17 cellular contexts compared by ENCODE assay signal in the genomic region with DNA sequence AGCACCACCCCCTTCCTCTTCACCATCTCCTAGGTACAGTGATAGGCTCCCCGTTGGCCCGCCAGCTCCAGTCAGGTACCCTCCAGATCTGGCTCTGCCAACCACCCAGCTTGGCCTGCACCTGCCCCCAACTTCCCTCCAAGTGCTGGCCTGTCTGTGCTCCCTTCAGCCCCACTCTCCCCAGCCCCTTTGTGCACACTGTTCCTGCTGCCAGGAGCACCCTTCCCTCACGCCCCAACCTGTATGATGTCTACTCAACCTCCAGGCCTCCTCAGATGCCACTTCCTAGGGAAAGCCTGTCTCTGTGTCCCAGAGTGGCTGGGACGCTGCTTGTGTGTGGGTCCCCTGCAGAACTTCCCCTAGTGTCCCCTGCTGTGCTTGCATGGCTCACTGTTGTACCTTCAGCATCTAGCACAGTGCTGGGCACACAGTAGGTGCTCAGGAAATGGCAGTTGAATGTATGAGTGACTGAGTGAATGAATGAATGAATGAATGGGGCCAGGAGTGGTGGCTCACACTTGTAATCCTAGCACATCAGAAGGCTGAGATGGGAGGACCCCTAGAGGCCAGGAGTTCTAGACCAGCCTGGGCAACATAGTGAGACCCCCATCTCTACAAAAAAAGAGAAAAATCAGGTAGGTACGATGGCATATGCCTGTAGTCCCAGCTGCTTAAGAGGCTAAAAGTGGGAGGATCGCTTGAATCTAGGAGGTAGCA. TPM values are rescaled to one million over a fixed set of nuclear protein-coding genes. Genes with fewer than 3 reads are reported as not detected.
DNase-seq lines count a peak whose midpoint lies in the region; ATAC-seq, FAIRE-seq and TF ChIP-seq lines count a peak whose summit lies in the region.
"Had no signal": no experiment of that assay in that cellular context is flagged by ENCODE, and none has a peak within 500 bp of the region (broad histone marks: within the 10 kb centered on the region; RNA-seq: fewer than 3 reads in every experiment).

No MANE protein-coding gene starts in this region.

- H3K9me3 ChIP-seq in RWPE2 (ENCODE audit: severe bottlenecking) (no peaks in the 10 kb centered on the region), kidney (ENCODE audit: control insufficient read depth in 1 of 2, low read length in 2 of 2) (no peaks in the 10 kb centered on the region), aorta (ENCODE audit: control insufficient read depth, low read length) (no peaks in the 10 kb centered on the region)

- H3K4me1 ChIP-seq in RWPE2 (ENCODE audit: insufficient read depth, poor library complexity, severe bottlenecking) (peaks cover 33% of the 10 kb centered on the region), kidney (ENCODE audit: control insufficient read depth in 1 of 2, insufficient read depth in 1 of 2, low read depth in 1 of 2, low read length in 2 of 2) (no peaks in the 10 kb centered on the region), aorta (ENCODE audit: control insufficient read depth in 1 of 2, insufficient read depth in 2 of 2, low read length in 2 of 2) (no peaks in the 10 kb centered on the region)

- TF ChIP-seq CTCF in RWPE2 (IDR thresholded peaks at IDR 0.05; ENCODE audit: poor library complexity, severe bottlenecking) = no peak
- TF ChIP-seq CTCF in kidney (IDR thresholded peaks at IDR 0.05; ENCODE audit: borderline replicate concordance, extremely low read depth, insufficient read depth) = no peak

- CTCF ChIA-PET in activated naive CD4-positive, alpha-beta T cell treated with anti-CD3 and anti-CD28 coated beads for 36 hours (lab: Charles Lee) = interaction anchor here (0.8 to 1.3 kb wide), 2 partner anchors 21 to 109 kb away, joined by 3 to 7 read pairs; no protein-coding TSS in a partner anchor

- H3K4me3 ChIP-seq in RWPE2 (ENCODE audit: severe bottlenecking) (no peak overlapping the region), kidney (ENCODE audit: low read length in 2 of 2) (no peak overlapping the region), aorta (ENCODE audit: low read length in 2 of 2) (no peak overlapping the region)
- H3K4me3 ChIP-seq: lung had no signal

- H3K27ac Mint-ChIP-seq in activated naive CD4-positive, alpha-beta T cell treated with anti-CD3 and anti-CD28 coated beads, Interleukin-2, amount 50 U/mL, for 72 hours = peak overlapping the region; percentile 73 to 91
- no peak overlapping the region for H3K27ac Mint-ChIP-seq in activated naive CD4-positive, alpha-beta T cell treated with anti-CD3 and anti-CD28 coated beads for 36 hours

- H3K36me3 Mint-ChIP-seq in activated naive CD4-positive, alpha-beta T cell treated with anti-CD3 and anti-CD28 coated beads, Interleukin-2, amount 50 U/mL, for 72 hours = peaks cover 0 to 5% of the 10 kb centered on the region in 2 donors
- H3K36me3 Mint-ChIP-seq in activated naive CD4-positive, alpha-beta T cell treated with anti-CD3 and anti-CD28 coated beads for 36 hours (ENCODE audit: low read depth) = peaks cover 6% of the 10 kb centered on the region

- 90 to 94% methylated on average over 6 of the region's 6 CpGs for WGBS in aorta, 2 donors

- no peak for DNase-seq in activated naive CD4-positive, alpha-beta T cell treated with anti-CD3 and anti-CD28 coated beads, Interleukin-2, amount 50 U/mL, for 72 hours (ENCODE audit: low spot score in 2 of 2)
- DNase-seq in activated naive CD4-positive, alpha-beta T cell treated with anti-CD3 and anti-CD28 coated beads for 36 hours = no peak
- DNase-seq in RWPE2 (ENCODE audit: low spot score) (peak; percentile 74), kidney (peak; percentile 57), aorta (peak; percentile 38 to 59), NCI-H1436 treated with DMSO at 0.1 percent for 48 hours (lab: John Stamatoyannopoulos, UW) (no peak), SHP77 treated with DMSO at 0.1 percent for 48 hours (lab: John Stamatoyannopoulos, UW) (no peak)
- DNase-seq: activated effector memory CD4-positive, alpha-beta T cell treated with Interleukin-2 at 50 U/mL for 16 hours; DMS53; HCEC 1CT; KBM-7; NCI-H526 treated with DMSO at 0.1 percent for 48 hours; occipital lobe had no signal

- no peaks in the 10 kb centered on the region for H3K27me3 Mint-ChIP-seq in activated naive CD4-positive, alpha-beta T cell treated with anti-CD3 and anti-CD28 coated beads for 36 hours (ENCODE audit: low read depth)

- H3K27ac ChIP-seq in RWPE2 (ENCODE audit: poor library complexity, severe bottlenecking) (no peak overlapping the region), kidney (ENCODE audit: low read depth in 2 of 2, low read length in 2 of 2) (no peak overlapping the region), aorta (ENCODE audit: low read depth in 1 of 2, low read length in 2 of 2) (no peak overlapping the region)

- intact Hi-C loops in activated naive CD4-positive, alpha-beta T cell treated with anti-CD3 and anti-CD28 coated beads for 36 hours (cut with micrococcal nuclease) = loop anchor here (5.0 to 10.0 kb wide), 2 partner anchors 1035 to 1202 kb away; a partner anchor contains a TSS
- intact Hi-C loops in kidney (cut with DNase I) = no loop called here
- intact Hi-C loops in aorta (cut with DNase I) = no loop called here

- FAIRE-seq in kidney (lab: Jason Lieb, UNC) = no peak
- FAIRE-seq: bronchial epithelial cell, endometrium had no signal

- ATAC-seq in activated naive CD4-positive, alpha-beta T cell treated with anti-CD3 and anti-CD28 coated beads, Interleukin-2, amount 50 U/mL, for 72 hours = no peak
- ATAC-seq in RWPE2 (ENCODE audit: low read depth) (no peak), aorta (ENCODE audit: low FRiP score) (no peak), GM18870 (IDR thresholded peaks at IDR 0.05; ENCODE audit: unreplicated experiment) (no peak)

- no peak overlapping the region for H3K9ac ChIP-seq in kidney (ENCODE audit: low read length in 2 of 2)

- no peaks in the 10 kb centered on the region for H3K36me3 ChIP-seq in RWPE2 (ENCODE audit: low read depth)
- H3K36me3 ChIP-seq in kidney (ENCODE audit: control insufficient read depth in 1 of 2, insufficient read depth in 2 of 2, low read length in 2 of 2) = no peaks in the 10 kb centered on the region
- H3K36me3 ChIP-seq in aorta (ENCODE audit: control insufficient read depth in 1 of 2, insufficient read depth in 2 of 2, low read length in 1 of 2) = no peaks in the 10 kb centered on the region

- H3K27me3 ChIP-seq in RWPE2 (ENCODE audit: insufficient read depth, poor library complexity, severe bottlenecking) (no peaks in the 10 kb centered on the region), aorta (ENCODE audit: control insufficient read depth in 1 of 2, insufficient read depth in 2 of 2, low read length in 1 of 2) (no peaks in the 10 kb centered on the region)

- peaks cover 55% of the 10 kb centered on the region for H3K4me1 Mint-ChIP-seq in activated naive CD4-positive, alpha-beta T cell treated with anti-CD3 and anti-CD28 coated beads for 36 hours (ENCODE audit: low read depth)

- H3K9me3 Mint-ChIP-seq in activated naive CD4-positive, alpha-beta T cell treated with anti-CD3 and anti-CD28 coated beads, Interleukin-2, amount 50 U/mL, for 72 hours = no peaks in the 10 kb centered on the region
- H3K9me3 Mint-ChIP-seq in activated naive CD4-positive, alpha-beta T cell treated with anti-CD3 and anti-CD28 coated beads for 36 hours = no peaks in the 10 kb centered on the region

- no peak overlapping the region for H3K4me3 Mint-ChIP-seq in activated naive CD4-positive, alpha-beta T cell treated with anti-CD3 and anti-CD28 coated beads for 36 hours

RNA-seq across cellular contexts. Expression of a gene that starts 3.0 kb away (rescaled TPM):
- total RNA-seq in activated naive CD4-positive, alpha-beta T cell treated with anti-CD3 and anti-CD28 coated beads, Interleukin-2, amount 50 U/mL, for 72 hours = 1 to 10 TPM in 1 of 2 donors, under 1 TPM in 1; 0.16 to 1.1 TPM
- under 1 TPM in 1 of 2 experiments, not detected in 1; 0.14 TPM for total RNA-seq in activated naive CD4-positive, alpha-beta T cell treated with anti-CD3 and anti-CD28 coated beads for 36 hours
- total RNA-seq in kidney (3.7 TPM), aorta (1 to 10 TPM in 1 of 2 donors, under 1 TPM in 1; 0.88 to 1.6 TPM)
- polyA plus RNA-seq in kidney (ENCODE audit: insufficient read depth, low read depth, low replicate concordance) (not detected), aorta (under 1 TPM; 0.20 to 0.50 TPM)
- total RNA-seq: bronchial epithelial cell, occipital lobe had no signal

RNA-seq across cellular contexts. Expression of a gene that starts 56.3 kb away (rescaled TPM):
- total RNA-seq in activated naive CD4-positive, alpha-beta T cell treated with anti-CD3 and anti-CD28 coated beads, Interleukin-2, amount 50 U/mL, for 72 hours = not detected
- total RNA-seq in activated naive CD4-positive, alpha-beta T cell treated with anti-CD3 and anti-CD28 coated beads for 36 hours = not detected
- total RNA-seq in kidney (29.7 TPM), aorta (under 1 TPM; 0.21 to 0.39 TPM)
- polyA plus RNA-seq in kidney (ENCODE audit: insufficient read depth, low read depth, low replicate concordance) (551 TPM), aorta (10 to 100 TPM in 1 of 2 donors, under 1 TPM in 1; 0.69 to 49.2 TPM)
- total RNA-seq: bronchial epithelial cell had no signal

Comparison
In these comparisons a context has a peak if more than half of its experiments do, and no peak if none do; other contexts are left out.
1. DNase-seq: peak in RWPE2 (single experiment), kidney (single experiment) and aorta (2 of 2); none in activated naive CD4-positive, alpha-beta T cell treated with anti-CD3 and anti-CD28 coated beads, Interleukin-2, amount 50 U/mL, for 72 hours (0 of 2), activated naive CD4-positive, alpha-beta T cell treated with anti-CD3 and anti-CD28 coated beads for 36 hours (single experiment), NCI-H1436 treated with DMSO at 0.1 percent for 48 hours (single experiment) and SHP77 treated with DMSO at 0.1 percent for 48 hours (single experiment).
2. RNA of a gene that starts 56.3 kb away (total RNA-seq): 29.7 TPM in kidney (single experiment); 0.21 to 0.39 TPM in aorta, not detected in activated naive CD4-positive, alpha-beta T cell treated with anti-CD3 and anti-CD28 coated beads, Interleukin-2, amount 50 U/mL, for 72 hours and not detected in activated naive CD4-positive, alpha-beta T cell treated with anti-CD3 and anti-CD28 coated beads for 36 hours; every median in the first group is over 10 times any median in the second.